ENCODE assay signal across 27 cellular contexts in the genomic region with DNA sequence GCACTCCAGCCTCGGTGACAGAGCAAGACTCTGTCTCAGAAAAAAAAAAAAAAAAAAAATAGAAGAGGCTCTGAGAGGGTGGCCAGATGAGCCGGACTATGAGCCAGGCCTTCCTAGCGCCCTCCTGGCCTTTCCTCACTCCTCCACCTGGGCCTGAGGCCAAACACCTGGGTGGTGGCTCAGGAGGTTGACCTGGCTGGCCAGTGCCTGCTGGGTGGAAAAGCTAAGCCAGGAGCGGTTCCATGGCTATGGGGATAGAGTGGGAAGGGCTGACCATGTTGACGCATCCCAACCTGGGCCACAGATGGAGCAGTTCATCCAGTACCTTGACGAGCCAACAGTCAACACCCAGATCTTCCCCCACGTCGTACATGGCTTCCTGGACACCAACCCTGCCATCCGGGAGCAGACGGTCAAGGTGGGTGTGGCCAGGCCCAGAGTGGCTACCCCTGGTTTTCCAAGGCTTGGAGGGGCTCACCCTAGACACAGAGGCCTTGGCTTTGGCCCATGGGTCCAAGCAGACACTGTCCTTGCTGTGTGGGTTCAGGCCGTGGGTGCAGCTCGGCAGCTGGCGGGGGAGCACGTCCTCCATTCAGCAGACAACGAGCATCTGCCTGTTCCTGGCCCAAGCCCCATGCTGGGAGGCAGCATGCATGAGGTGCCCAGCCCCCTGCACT.
"Had no signal": no experiment of that assay in that cellular context is flagged by ENCODE, and none has a peak within 500 bp of the region (broad histone marks: within the 10 kb centered on the region; RNA-seq: fewer than 3 reads in every experiment).

No MANE protein-coding gene starts in this region.

- H3K27ac ChIP-seq: ascending aorta, cardiac muscle cell, colonic mucosa, epithelial cell of prostate, esophagus squamous epithelium, hepatocyte, upper lobe of right lung had no signal

- DNase-seq: activated B cell treated with CpG ODN at 0.5 μM for 24 hours; activated effector memory CD4-positive, alpha-beta T cell treated with anti-CD3 and anti-CD28 coated beads, Interleukin-2, amount 50 U/mL, for 16 hours; activated naive CD4-positive, alpha-beta T cell treated with anti-CD3 and anti-CD28 coated beads for 36 hours; activated naive CD8-positive, alpha-beta T cell treated with anti-CD3 and anti-CD28 coated beads, Interleukin-2, amount 10 ng/mL, durations not matched to agents 7 days and 5 days; activated T-cell treated with anti-CD3 and anti-CD28 coated beads, Interleukin-2, amount 50 U/mL, for 1 hour; cerebellar nuclear complex; colonic mucosa; effector CD8-positive, alpha-beta T cell; esophagus squamous epithelium; left cardiac atrium; naive thymus-derived CD8-positive, alpha-beta T cell; stimulated activated CD4-positive, alpha-beta T cell treated with anti-CD3 and anti-CD28 coated beads, Interleukin-1b, Interleukin-23, amount 100 ng/mL, for 48 hours; stimulated activated CD4-positive, alpha-beta T cell treated with anti-CD3 and anti-CD28 coated beads, Interleukin-4, amount 100 ng/mL, for 4 hours; stimulated activated CD8-positive, alpha-beta memory T cell treated with anti-CD3 and anti-CD28 coated beads, Interleukin-4, amount 100 ng/mL, for 48 hours; stimulated activated naive CD8-positive, alpha-beta T cell treated with anti-CD3 and anti-CD28 coated beads, Interleukin-15, amount 100 ng/mL, for 72 hours; substantia nigra; T-helper 1 cell; upper lobe of right lung had no signal

- FAIRE-seq: endometrium, frontal cortex, keratinocyte had no signal

- H3K9me3 ChIP-seq: ascending aorta, colonic mucosa, esophagus squamous epithelium, upper lobe of right lung had no signal

- ATAC-seq: left cardiac atrium; naive thymus-derived CD8-positive, alpha-beta T cell; stimulated activated memory B cell treated with anti-CD40 and anti-IgM and Interleukin-4, amounts not matched to agents 10 μg/mL and 1 μg/mL and 100 μg/mL, for 72 hours; stimulated activated naive CD8-positive, alpha-beta T cell treated with anti-CD3 and anti-CD28 coated beads, Interleukin-15, amount 100 ng/mL, for 72 hours; upper lobe of right lung had no signal

- H3K4me2 ChIP-seq: hepatocyte, smooth muscle cell had no signal

- H2AFZ ChIP-seq: hepatocyte had no signal

- H3K4me3 ChIP-seq: ascending aorta, cardiac muscle cell, colonic mucosa, esophagus squamous epithelium, hepatocyte, smooth muscle cell, upper lobe of right lung had no signal

- H3K4me1 ChIP-seq: ascending aorta, colonic mucosa, upper lobe of right lung had no signal

- H3K27me3 ChIP-seq: ascending aorta, cardiac muscle cell, colonic mucosa, esophagus squamous epithelium, hepatocyte, upper lobe of right lung had no signal
